21 cellular contexts compared by ENCODE assay signal in the genomic region with DNA sequence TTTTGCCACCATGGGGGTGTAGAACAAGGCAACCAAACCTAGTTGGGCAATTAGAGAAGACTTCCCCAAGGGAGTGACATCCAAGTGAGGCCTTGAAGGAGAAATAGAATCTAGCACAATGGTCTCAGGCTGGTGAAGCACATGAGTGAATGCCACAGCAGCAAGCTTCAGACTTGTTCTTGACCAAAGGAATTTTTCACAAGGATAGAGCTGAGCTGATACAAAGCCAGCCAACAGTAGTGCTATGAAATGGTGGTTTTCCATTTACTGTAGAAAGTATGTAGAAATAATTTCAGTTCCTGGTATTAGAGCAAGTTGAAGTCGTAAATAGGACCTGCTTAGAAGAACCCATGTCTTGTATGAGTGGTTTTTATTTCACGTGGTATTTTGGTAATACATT.
DNase-seq lines count a peak whose midpoint lies in the region; TF ChIP-seq lines count a peak whose summit lies in the region.
"Had no signal": no experiment of that assay in that cellular context is flagged by ENCODE, and none has a peak within 500 bp of the region (broad histone marks: within the 10 kb centered on the region; RNA-seq: fewer than 3 reads in every experiment).

No MANE protein-coding gene starts in this region.

- in situ Hi-C loops in G401 (cut with HindIII; ENCODE audit: low sequenced_read_pairs), result no loop called here

- no peaks in the 10 kb centered on the region for H3K9me2 ChIP-seq in PC-9 (ENCODE audit: insufficient read depth)

- TF ChIP-seq POLR2A in breast epithelium (IDR thresholded peaks at IDR 0.05), result no peak

- H4K20me1 ChIP-seq in PC-9 (ENCODE audit: insufficient read depth), result no peaks in the 10 kb centered on the region

- H3F3A ChIP-seq in PC-9 (ENCODE audit: insufficient read depth, low read depth), result no peaks in the 10 kb centered on the region

- peak overlapping the region; percentile 43 for H3K27ac Mint-ChIP-seq in MCF 10A (ENCODE audit: low read depth, unreplicated experiment)
- H3K27ac Mint-ChIP-seq: activated CD4-positive, alpha-beta memory T cell treated with anti-CD3 and anti-CD28 coated beads, Interleukin-2, amount 10 ng/mL, durations not matched to agents 7 days and 5 days; activated naive CD4-positive, alpha-beta T cell treated with anti-CD3 and anti-CD28 coated beads, Interleukin-2, amount 50 U/mL, for 24 hours; activated T-cell treated with anti-CD3 and anti-CD28 coated beads, Interleukin-2, amount 50 U/mL, for 24 hours had no signal

- no peak overlapping the region for H2BK120ac ChIP-seq in mesenchymal stem cell (ENCODE audit: low read depth, low read length)

- POLR2A ChIA-PET in MCF 10A (lab: Yijun Ruan, JAX), result no interaction called here
- POLR2A ChIA-PET in PC-9 (lab: Charles Lee; ENCODE audit: unreplicated experiment), result no interaction called here

- no peak overlapping the region for H2BK15ac ChIP-seq in mesenchymal stem cell (ENCODE audit: low read depth, poor library complexity, severe bottlenecking)

- H2AK5ac ChIP-seq in mesenchymal stem cell (ENCODE audit: low read length, severe bottlenecking), result no peak overlapping the region

- no peak overlapping the region for H3K4me2 ChIP-seq in mesenchymal stem cell (ENCODE audit: low read length, poor library complexity, severe bottlenecking)
- H3K4me2 ChIP-seq in PC-9, result no peak overlapping the region

- H3K4me1 ChIP-seq in breast epithelium (no peaks in the 10 kb centered on the region), mesenchymal stem cell (ENCODE audit: control insufficient read depth, insufficient read depth, low read depth, low read length) (peaks cover 9% of the 10 kb centered on the region), PC-9 (replicated peaks; ENCODE audit: insufficient read depth) (no peaks in the 10 kb centered on the region)

- H3K79me2 ChIP-seq in PC-9 (ENCODE audit: low read depth), result peaks cover 6% of the 10 kb centered on the region; the same call in 1 of the 2 replicates

- H3K9me3 ChIP-seq in breast epithelium (no peaks in the 10 kb centered on the region), mesenchymal stem cell (ENCODE audit: control insufficient read depth, low read length) (no peaks in the 10 kb centered on the region), PC-9 (ENCODE audit: insufficient read depth, low read depth) (no peaks in the 10 kb centered on the region)
- H3K9me3 ChIP-seq: spleen, tibial nerve had no signal

- 83% methylated on average over 2 of the region's 2 CpGs for WGBS in mesenchymal stem cell

- no peak overlapping the region for H3K4me3 Mint-ChIP-seq in MCF 10A (ENCODE audit: unreplicated experiment)
- H3K4me3 Mint-ChIP-seq: activated CD4-positive, alpha-beta memory T cell treated with anti-CD3 and anti-CD28 coated beads, Interleukin-2, amount 10 ng/mL, durations not matched to agents 7 days and 5 days; activated naive CD4-positive, alpha-beta T cell treated with anti-CD3 and anti-CD28 coated beads, Interleukin-2, amount 50 U/mL, for 24 hours; activated T-cell treated with anti-CD3 and anti-CD28 coated beads, Interleukin-2, amount 50 U/mL, for 24 hours had no signal

- H3K79me1 ChIP-seq in mesenchymal stem cell (replicated peaks; ENCODE audit: low read length, poor library complexity, severe bottlenecking), result peaks cover 22% of the 10 kb centered on the region

- no peak overlapping the region for H2BK5ac ChIP-seq in mesenchymal stem cell (ENCODE audit: low read depth, low read length, poor library complexity, severe bottlenecking)

- peak overlapping the region in 1 of 2 experiments; percentile 32 for H2BK12ac ChIP-seq in mesenchymal stem cell (ENCODE audit: low read length in 2 of 2)

- H3K9ac ChIP-seq in mesenchymal stem cell (ENCODE audit: low read length), result no peak overlapping the region
- H3K9ac ChIP-seq: parathyroid adenoma had no signal

- no peaks in the 10 kb centered on the region for H3K9me3 Mint-ChIP-seq in MCF 10A (ENCODE audit: unreplicated experiment)
- H3K9me3 Mint-ChIP-seq: activated CD4-positive, alpha-beta memory T cell treated with anti-CD3 and anti-CD28 coated beads, Interleukin-2, amount 10 ng/mL, durations not matched to agents 7 days and 5 days; activated naive CD4-positive, alpha-beta T cell treated with anti-CD3 and anti-CD28 coated beads, Interleukin-2, amount 50 U/mL, for 24 hours; activated T-cell treated with anti-CD3 and anti-CD28 coated beads, Interleukin-2, amount 50 U/mL, for 24 hours had no signal

- CTCF ChIA-PET in MCF 10A (lab: Yijun Ruan, JAX), result interaction anchor here (0.6 to 0.7 kb wide), 2 partner anchors 191 to 428 kb away, joined by 3 read pairs; no protein-coding TSS in a partner anchor
- CTCF ChIA-PET in PC-9 (lab: Charles Lee), result no interaction called here

- no peaks in the 10 kb centered on the region for H3K27me3 ChIP-seq in breast epithelium
- H3K27me3 ChIP-seq in mesenchymal stem cell (ENCODE audit: control insufficient read depth in 1 of 2, insufficient read depth in 1 of 2, low read length in 2 of 2), result no peaks in the 10 kb centered on the region
- H3K27me3 ChIP-seq in PC-9 (ENCODE audit: insufficient read depth, low read depth), result no peaks in the 10 kb centered on the region
- H3K27me3 ChIP-seq: tibial nerve had no signal

- H3K4me3 ChIP-seq in breast epithelium (no peak overlapping the region), mesenchymal stem cell (ENCODE audit: insufficient read depth in 1 of 2, low read depth in 1 of 2, low read length in 2 of 2) (no peak overlapping the region), PC-9 (no peak overlapping the region)
- H3K4me3 ChIP-seq: spleen, tibial nerve had no signal

- peaks cover 11% of the 10 kb centered on the region for H3K4me1 Mint-ChIP-seq in MCF 10A (ENCODE audit: insufficient read depth, unreplicated experiment)

- intact Hi-C loops in MCF 10A (cut with micrococcal nuclease) (no loop called here), breast epithelium (cut with DNase I; ENCODE audit: low total_unique reads) (no loop called here), PC-9 (cut with micrococcal nuclease; ENCODE audit: unreplicated experiment) (no loop called here)

- H3K14ac ChIP-seq in mesenchymal stem cell (ENCODE audit: low read length in 2 of 2), result no peak overlapping the region

- H4K91ac ChIP-seq in mesenchymal stem cell (ENCODE audit: low read length), result no peak overlapping the region

- H3K23ac ChIP-seq in mesenchymal stem cell (ENCODE audit: low read length in 2 of 2), result no peak overlapping the region

- TF ChIP-seq CTCF in MCF 10A (IDR thresholded peaks at IDR 0.05; ENCODE audit: unreplicated experiment) (no peak), breast epithelium (IDR thresholded peaks at IDR 0.05) (no peak), PC-9 (conservative IDR thresholded peaks at IDR 0.05) (no peak)

- no peak overlapping the region for H4K8ac ChIP-seq in mesenchymal stem cell (ENCODE audit: low read length)

- no peak overlapping the region for H3K27ac ChIP-seq in breast epithelium
- no peak overlapping the region for H3K27ac ChIP-seq in mesenchymal stem cell (ENCODE audit: low read length, poor library complexity, severe bottlenecking)
- H3K27ac ChIP-seq in PC-9, result no peak overlapping the region
- H3K27ac ChIP-seq: HL-60, parathyroid adenoma, RWPE1, spleen had no signal

- H3K27me3 Mint-ChIP-seq in MCF 10A (ENCODE audit: insufficient read depth, unreplicated experiment), result no peaks in the 10 kb centered on the region

- peaks cover 29% of the 10 kb centered on the region for H3K36me3 Mint-ChIP-seq in MCF 10A (ENCODE audit: insufficient read depth, unreplicated experiment)
- H3K36me3 Mint-ChIP-seq: activated naive CD4-positive, alpha-beta T cell treated with anti-CD3 and anti-CD28 coated beads, Interleukin-2, amount 50 U/mL, for 24 hours had no signal

- BruUV-seq in MCF 10A (replicated peaks; lab: Mats Ljungman, UMichigan), result no TSS peak
- no TSS peak for BruUV-seq in PC-9 (replicated peaks; lab: Mats Ljungman, UMichigan)

- no peak overlapping the region for H2AFZ ChIP-seq in mesenchymal stem cell (ENCODE audit: low read depth, low read length)
- H2AFZ ChIP-seq in PC-9, result no peak overlapping the region
- H2AFZ ChIP-seq: parathyroid adenoma had no signal

- DNase-seq in MCF 10A (ENCODE audit: unreplicated experiment) (no peak), breast epithelium (ENCODE audit: low spot score in 2 of 2) (no peak), astrocyte of the hippocampus (ENCODE audit: low read depth, low spot score) (peak; percentile 72), mesenchymal stem cell (peak; percentile 43), PC-9 (no peak), amniotic stem cell (lab: John Stamatoyannopoulos, UW) (no peak), G401 (ENCODE audit: low spot score) (no peak)
- no peak for DNase-seq in activated effector memory CD4-positive, alpha-beta T cell treated with anti-CD3 and anti-CD28 coated beads, Interleukin-2, amount 50 U/mL, for 16 hours
- DNase-seq: activated CD4-positive, alpha-beta memory T cell treated with anti-CD3 and anti-CD28 coated beads, Interleukin-2, amount 10 ng/mL, durations not matched to agents 7 days and 5 days; activated T-cell treated with anti-CD3 and anti-CD28 coated beads, Interleukin-2, amount 50 U/mL, for 24 hours; C1 segment of cervical spinal cord; DMS53; KBM-7; NCI-H1105 treated with DMSO at 0.1 percent for 48 hours; NCI-H82; spleen had no signal

- H3K36me3 ChIP-seq in breast epithelium (no peaks in the 10 kb centered on the region), mesenchymal stem cell (ENCODE audit: control insufficient read depth in 1 of 2, insufficient read depth in 2 of 2, low read depth in 1 of 2, low read length in 2 of 2) (peaks cover 5 to 22% of the 10 kb centered on the region in 2 experiments), PC-9 (ENCODE audit: low read depth) (no peaks in the 10 kb centered on the region)
- H3K36me3 ChIP-seq: spleen, tibial nerve had no signal

- H3K18ac ChIP-seq in mesenchymal stem cell (ENCODE audit: low read depth in 1 of 2, low read length in 2 of 2), result no peak overlapping the region

- H3K4ac ChIP-seq in mesenchymal stem cell (ENCODE audit: low read depth in 1 of 2, low read length in 2 of 2), result no peak overlapping the region

Comparison
In these comparisons a context has a peak if more than half of its experiments do, and no peak if none do; other contexts are left out.
1. DNase-seq: peak in astrocyte of the hippocampus (single experiment) and mesenchymal stem cell (single experiment); none in MCF 10A (single experiment), breast epithelium (0 of 2), PC-9 (0 of 2), activated effector memory CD4-positive, alpha-beta T cell treated with anti-CD3 and anti-CD28 coated beads, Interleukin-2, amount 50 U/mL, for 16 hours (single experiment), amniotic stem cell (single experiment) and G401 (single experiment).